ENCODE assay signal across 1 cellular context in genomic region chr10:131824371-131825149, GRCh38.
TF ChIP-seq lines count a peak whose summit lies in the region.

No MANE protein-coding gene starts in this region.

TF ChIP-seq in liver, 16 proteins besides CTCF, POLR2A, EP300 and RAD21 (continued from another document):
- no peak for TF ChIP-seq ZBTB33 (IDR thresholded peaks at IDR 0.05)
TF ChIP-seq in liver: peak in this region for 0.
